ENCODE assay signal across 8 cellular contexts in the genomic region with DNA sequence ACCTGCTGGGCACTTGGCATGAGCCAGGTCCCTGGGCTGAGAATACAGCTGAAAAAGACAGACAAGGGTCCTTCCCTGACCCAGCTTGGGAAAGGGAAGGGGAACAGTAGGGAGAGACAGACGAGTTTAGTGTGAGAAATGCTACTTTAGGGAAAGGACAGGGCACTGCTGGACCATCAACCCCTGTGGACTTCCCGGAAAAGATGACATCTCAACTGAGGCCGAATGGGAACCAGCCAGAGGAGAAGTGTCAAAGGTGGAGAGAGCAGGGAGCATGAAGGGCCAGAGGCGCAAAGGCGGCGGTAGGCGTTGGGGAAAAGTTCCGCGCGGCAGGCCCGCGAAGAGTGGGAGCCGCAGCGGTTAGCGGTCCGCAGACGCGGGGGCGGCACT. TPM values are rescaled to one million over a fixed set of nuclear protein-coding genes. Genes with fewer than 3 reads are reported as not detected.
DNase-seq lines count a peak whose midpoint lies in the region; ATAC-seq and TF ChIP-seq lines count a peak whose summit lies in the region.

No MANE protein-coding gene starts in this region.

- H3K4me1 Mint-ChIP-seq in naive thymus-derived CD4-positive, alpha-beta T cell: peaks cover 20 to 43% (median 36%) of the 10 kb centered on the region in 7 donors

- H3K4me3 ChIP-seq in MG63 (peak overlapping the region; percentile 91), cardiac fibroblast (replicated peaks in 1 of 2; ENCODE audit: low read depth in 2 of 2, low read length in 2 of 2) (peak overlapping the region; percentile 93 to 94)
- H3K4me3 ChIP-seq in naive thymus-derived CD4-positive, alpha-beta T cell (ENCODE audit: low read length): peak overlapping the region; percentile 76

- H3K27ac Mint-ChIP-seq in naive thymus-derived CD4-positive, alpha-beta T cell: peak overlapping the region; percentile 88 to 99 (median 96)

- peaks cover 0 to 20% (median 5%) of the 10 kb centered on the region in 5 donors for H3K36me3 Mint-ChIP-seq in naive thymus-derived CD4-positive, alpha-beta T cell

- H3K4me3 Mint-ChIP-seq in naive thymus-derived CD4-positive, alpha-beta T cell: peak overlapping the region; percentile 94 to 100 (median 98)

- peak; percentile 29 for DNase-seq in EH (ENCODE audit: low read depth)
- peak; percentile 52 for DNase-seq in MG63
- DNase-seq in cardiac fibroblast (ENCODE audit: low read depth in 2 of 2): peak in 1 of 2 donors; percentile 14
- peak in 1 of 9 donors; percentile 79 for DNase-seq in naive thymus-derived CD4-positive, alpha-beta T cell
- no peak for DNase-seq in posterior vena cava (ENCODE audit: low spot score)
- no peak for DNase-seq in OCI-M2 (lab: John Stamatoyannopoulos, UW; ENCODE audit: unreplicated experiment)
- DNase-seq in NCI-H446 treated with DMSO at 0.1 percent for 48 hours (lab: John Stamatoyannopoulos, UW): no peak

- H3K27me3 Mint-ChIP-seq in naive thymus-derived CD4-positive, alpha-beta T cell: no peaks in the 10 kb centered on the region

- peak overlapping the region; percentile 88 for H3K27ac ChIP-seq in naive thymus-derived CD4-positive, alpha-beta T cell (ENCODE audit: low read depth, low read length)

- intact Hi-C loops in naive thymus-derived CD4-positive, alpha-beta T cell (cut with micrococcal nuclease): loop anchor here (1.0 to 10.0 kb wide), 9 partner anchors 9 to 1169 kb away; a partner anchor contains a TSS
- intact Hi-C loops in posterior vena cava (cut with DNase I): no loop called here

- H3K27me3 ChIP-seq in MG63: no peaks in the 10 kb centered on the region
- no peaks in the 10 kb centered on the region for H3K27me3 ChIP-seq in naive thymus-derived CD4-positive, alpha-beta T cell (ENCODE audit: control insufficient read depth in 2 of 2, insufficient read depth in 2 of 2, low read length in 2 of 2)

- no peak for TF ChIP-seq CTCF in cardiac fibroblast (IDR thresholded peaks at IDR 0.05; ENCODE audit: low read depth, low read length)

- peaks cover 19 to 21% of the 10 kb centered on the region in 2 donors for H3K4me1 ChIP-seq in naive thymus-derived CD4-positive, alpha-beta T cell (ENCODE audit: control insufficient read depth in 2 of 2, insufficient read depth in 2 of 2, low read length in 2 of 2)

- H3K9me3 Mint-ChIP-seq in naive thymus-derived CD4-positive, alpha-beta T cell: no peaks in the 10 kb centered on the region

- ATAC-seq in naive thymus-derived CD4-positive, alpha-beta T cell: no peak
- ATAC-seq in HG03159 (IDR thresholded peaks at IDR 0.05; ENCODE audit: unreplicated experiment): no peak

- peaks cover 18% of the 10 kb centered on the region for H3K36me3 ChIP-seq in MG63
- peaks cover 6 to 33% (median 15%) of the 10 kb centered on the region in 3 experiments for H3K36me3 ChIP-seq in naive thymus-derived CD4-positive, alpha-beta T cell (ENCODE audit: control insufficient read depth in 2 of 3, insufficient read depth in 3 of 3, low read length in 3 of 3)

- POLR2A ChIA-PET in naive thymus-derived CD4-positive, alpha-beta T cell (lab: Charles Lee): interaction anchor here (0.6 to 1.0 kb wide), 2 partner anchors 9 to 74 kb away, joined by 3 read pairs; no protein-coding TSS in a partner anchor

- H3K9me3 ChIP-seq in MG63: no peaks in the 10 kb centered on the region
- H3K9me3 ChIP-seq in naive thymus-derived CD4-positive, alpha-beta T cell (ENCODE audit: control insufficient read depth in 2 of 3, low read length in 3 of 3): no peaks in the 10 kb centered on the region

- CTCF ChIA-PET in naive thymus-derived CD4-positive, alpha-beta T cell (lab: Charles Lee): no interaction called here

RNA-seq across cellular contexts. Expression of a gene that starts 0.6 kb away (rescaled TPM):
- 39.8 and 78.4 TPM in 2 replicates for total RNA-seq in MG63 (2014; rRNA removed; shearing (Covaris generic); ENCODE audit: low replicate concordance)
- 10 to 100 TPM; 33.2 to 66.3 (median 56.4) TPM for total RNA-seq in naive thymus-derived CD4-positive, alpha-beta T cell
- polyA plus RNA-seq in naive thymus-derived CD4-positive, alpha-beta T cell: 10 to 100 TPM; 35.6 to 44.4 TPM
- 10 to 100 TPM; 44.3 to 50.4 TPM for total RNA-seq in posterior vena cava

RNA-seq across cellular contexts. Expression of a gene that starts 15.6 kb away (rescaled TPM):
- total RNA-seq in MG63 (2014; rRNA removed; shearing (Covaris generic); ENCODE audit: low replicate concordance): not detected in 2 replicates
- total RNA-seq in naive thymus-derived CD4-positive, alpha-beta T cell: 1 to 10 TPM in 1 of 5 experiments, under 1 TPM in 3, not detected in 1; 0.21 to 1.5 (median 0.63) TPM
- not detected for polyA plus RNA-seq in naive thymus-derived CD4-positive, alpha-beta T cell
- total RNA-seq in posterior vena cava: 1 to 10 TPM; 1.4 to 2.3 TPM

RNA-seq across cellular contexts. Expression of a gene that starts 58.4 kb away (rescaled TPM):
- total RNA-seq in MG63 (2014; rRNA removed; shearing (Covaris generic); ENCODE audit: low replicate concordance): not detected in 2 replicates
- not detected for total RNA-seq in naive thymus-derived CD4-positive, alpha-beta T cell
- not detected for polyA plus RNA-seq in naive thymus-derived CD4-positive, alpha-beta T cell
- total RNA-seq in posterior vena cava: 1 to 10 TPM in 1 of 2 donors, under 1 TPM in 1; 0.48 to 1.4 TPM

Comparison
In these comparisons a context has a peak if more than half of its experiments do, and no peak if none do; other contexts are left out.
1. DNase-seq: peak in EH (single experiment) and MG63 (single experiment); none in posterior vena cava (single experiment), OCI-M2 (single experiment) and NCI-H446 treated with DMSO at 0.1 percent for 48 hours (single experiment).
2. intact Hi-C loops: an anchor here in naive thymus-derived CD4-positive, alpha-beta T cell (1.0 to 10.0 kb wide); none called in posterior vena cava.
3. Peak in every context shown above with its lines, with median percentiles within 50 percentile points of each other: H3K4me3 ChIP-seq.